In genomic region chr16:67481561-67482259, GRCh38 we compare ENCODE assay signal across 7 cellular contexts. TPM values are rescaled to one million over a fixed set of nuclear protein-coding genes. Genes with fewer than 3 reads are reported as not detected.
DNase-seq lines count a peak whose midpoint lies in the region; ATAC-seq and TF ChIP-seq lines count a peak whose summit lies in the region.

No MANE protein-coding gene starts in this region.

- 6 to 14% methylated on average over 17 of the region's 17 CpGs for WGBS in upper lobe of left lung, 2 donors

- TF ChIP-seq EP300 in upper lobe of left lung (IDR thresholded peaks at IDR 0.05): no peak

- peaks cover 3% of the 10 kb centered on the region for H3K27me3 Mint-ChIP-seq in nephron (ENCODE audit: low read depth)

- H3K27ac Mint-ChIP-seq in nephron: peak overlapping the region; percentile 97 to 99 (median 99)

- H3K36me3 ChIP-seq in KOPT-K1 (ENCODE audit: insufficient read depth, low read length) (peaks cover 25% of the 10 kb centered on the region), upper lobe of left lung (peaks cover 0 to 4% (median 0%) of the 10 kb centered on the region in 4 donors)

- TF ChIP-seq CTCF in epithelial cell of proximal tubule (conservative IDR thresholded peaks at IDR 0.05; ENCODE audit: low read depth, low read length) (no peak), nephron (IDR thresholded peaks at IDR 0.05; ENCODE audit: unreplicated experiment in 3 of 3) (no peak), upper lobe of left lung (IDR thresholded peaks at IDR 0.05) (no peak)

- peaks cover 40 to 57% (median 49%) of the 10 kb centered on the region in 4 donors for H3K4me1 ChIP-seq in upper lobe of left lung

- peak; percentile 31 for DNase-seq in activated CD4-positive, alpha-beta T cell treated with anti-CD3 and anti-CD28 coated beads, Interleukin-2, amount 50 U/mL, for 1 hour
- no peak for DNase-seq in epithelial cell of proximal tubule (ENCODE audit: low read depth)
- DNase-seq in upper lobe of left lung: no peak

- H3K9me3 ChIP-seq in KOPT-K1 (ENCODE audit: insufficient read depth, low read length, poor library complexity, severe bottlenecking) (no peaks in the 10 kb centered on the region), upper lobe of left lung (no peaks in the 10 kb centered on the region)

- H3K9me3 Mint-ChIP-seq in nephron: no peaks in the 10 kb centered on the region

- H3K4me3 ChIP-seq in epithelial cell of proximal tubule (ENCODE audit: low read depth, low read length) (peak overlapping the region; percentile 91), upper lobe of left lung (peak overlapping the region; percentile 34 to 94 (median 86))

- ATAC-seq in GM19452 (IDR thresholded peaks at IDR 0.05; ENCODE audit: unreplicated experiment) (peak; percentile 3), upper lobe of left lung (ENCODE audit: low FRiP score in 2 of 2) (peak in 1 of 2 donors; percentile 3), GM18498 (IDR thresholded peaks at IDR 0.05; ENCODE audit: unreplicated experiment) (no peak)

- H3K27me3 ChIP-seq in upper lobe of left lung: no peaks in the 10 kb centered on the region

- peak overlapping the region; percentile 97 to 100 (median 99) for H3K4me3 Mint-ChIP-seq in nephron

- no peaks in the 10 kb centered on the region for H3K36me3 Mint-ChIP-seq in nephron (ENCODE audit: low read depth)

- TF ChIP-seq POLR2A in upper lobe of left lung (IDR thresholded peaks at IDR 0.05): no peak

- peaks cover 21% of the 10 kb centered on the region for H3K4me1 Mint-ChIP-seq in nephron

- H3K27ac ChIP-seq in KOPT-K1 (ENCODE audit: low read depth, low read length, poor library complexity, severe bottlenecking) (peak overlapping the region; percentile 92), upper lobe of left lung (peak overlapping the region; percentile 96 to 98 (median 98))

RNA-seq across cellular contexts. Expression of gene ATP6V0D1, which starts 0.8 kb away (rescaled TPM):
- total RNA-seq in epithelial cell of proximal tubule: 97.9 and 120 TPM in 2 replicates
- total RNA-seq in upper lobe of left lung: 100 to 1,000 TPM in 4 of 6 donors, 10 to 100 TPM in 2; 69.1 to 221 (median 147) TPM

RNA-seq across cellular contexts. Expression of gene AGRP, which starts 1.6 kb away (rescaled TPM):
- not detected in 2 replicates for total RNA-seq in epithelial cell of proximal tubule
- total RNA-seq in upper lobe of left lung: 1 to 10 TPM in 3 of 6 donors, not detected in 3; 3.5 to 7.6 (median 3.8) TPM

RNA-seq across cellular contexts. Expression of gene RIPOR1, which starts 46.9 kb away (rescaled TPM):
- total RNA-seq in epithelial cell of proximal tubule: 44.5 and 74.9 TPM in 2 replicates
- total RNA-seq in upper lobe of left lung: 100 to 1,000 TPM in 4 of 6 donors, 10 to 100 TPM in 2; 76.9 to 183 (median 113) TPM

RNA-seq across cellular contexts. Expression of gene HSD11B2, which starts 50.8 kb away (rescaled TPM):
- total RNA-seq in epithelial cell of proximal tubule (1.2 and 2.2 TPM in 2 replicates), upper lobe of left lung (1 to 10 TPM in 5 of 6 donors, under 1 TPM in 1; 0.78 to 5.0 (median 1.6) TPM)
